In genomic region chr13:114025432-114026127, GRCh38 we compare ENCODE assay signal across 9 cellular contexts. TPM values are rescaled to one million over a fixed set of nuclear protein-coding genes. Genes with fewer than 3 reads are reported as not detected.
DNase-seq lines count a peak whose midpoint lies in the region; ATAC-seq and TF ChIP-seq lines count a peak whose summit lies in the region.
"Had no signal": no experiment of that assay in that cellular context is flagged by ENCODE, and none has a peak within 500 bp of the region (broad histone marks: within the 10 kb centered on the region; RNA-seq: fewer than 3 reads in every experiment).

No MANE protein-coding gene starts in this region.

- no peaks in the 10 kb centered on the region for H3K36me3 ChIP-seq in colonic mucosa
- H3K36me3 ChIP-seq in naive thymus-derived CD4-positive, alpha-beta T cell (ENCODE audit: control insufficient read depth in 2 of 3, insufficient read depth in 3 of 3, low read length in 3 of 3): peaks cover 26 to 94% (median 68%) of the 10 kb centered on the region in 3 experiments

- DNase-seq in AG09309 (ENCODE audit: low read depth) (no peak), LHCN-M2 (ENCODE audit: low read depth) (peak; percentile 86), colonic mucosa (no peak), SHP77 treated with DMSO at 0.1 percent for 48 hours (lab: John Stamatoyannopoulos, UW) (no peak), OCI-M2 (lab: John Stamatoyannopoulos, UW; ENCODE audit: unreplicated experiment) (no peak), endothelial cell (ENCODE audit: low spot score) (no peak)
- no peak for DNase-seq in naive thymus-derived CD4-positive, alpha-beta T cell

- H3K4me1 Mint-ChIP-seq in naive thymus-derived CD4-positive, alpha-beta T cell: peaks cover under 1 to 8% (median 7%) of the 10 kb centered on the region in 7 donors
- peaks cover 6% of the 10 kb centered on the region for H3K4me1 Mint-ChIP-seq in endothelial cell (ENCODE audit: unreplicated experiment)

- intact Hi-C loops in colonic mucosa (cut with DNase I): no loop called here
- intact Hi-C loops in naive thymus-derived CD4-positive, alpha-beta T cell (cut with micrococcal nuclease): no loop called here

- ATAC-seq in naive thymus-derived CD4-positive, alpha-beta T cell: no peak
- ATAC-seq in GM18858 (IDR thresholded peaks at IDR 0.05; ENCODE audit: unreplicated experiment): no peak

- H3K4me3 ChIP-seq in AG09309 (ENCODE audit: control insufficient read depth, low read depth, low read length) (no peak overlapping the region), colonic mucosa (no peak overlapping the region)
- H3K4me3 ChIP-seq in naive thymus-derived CD4-positive, alpha-beta T cell (ENCODE audit: low read length): no peak overlapping the region

- TF ChIP-seq CTCF in AG09309 (IDR thresholded peaks at IDR 0.05; ENCODE audit: control insufficient read depth, insufficient read depth, low read depth, low read length, missing control alignments): peak; percentile 28
- no peak for TF ChIP-seq CTCF in colonic mucosa (IDR thresholded peaks at IDR 0.05)
- TF ChIP-seq CTCF in endothelial cell (IDR thresholded peaks at IDR 0.05; ENCODE audit: unreplicated experiment): no peak

- POLR2A ChIA-PET in naive thymus-derived CD4-positive, alpha-beta T cell (lab: Charles Lee): interaction anchor here (0.9 kb wide), 1 partner anchor 85 kb away, joined by 3 read pairs; no protein-coding TSS in a partner anchor

- peaks cover 0 to 11% (median 0%) of the 10 kb centered on the region in 11 donors for H3K9me3 Mint-ChIP-seq in naive thymus-derived CD4-positive, alpha-beta T cell
- no peaks in the 10 kb centered on the region for H3K9me3 Mint-ChIP-seq in endothelial cell (ENCODE audit: unreplicated experiment)

- peak overlapping the region in 7 of 9 donors; percentile 23 to 84 (median 68) for H3K27ac Mint-ChIP-seq in naive thymus-derived CD4-positive, alpha-beta T cell
- no peak overlapping the region for H3K27ac Mint-ChIP-seq in endothelial cell (ENCODE audit: unreplicated experiment)

- no peaks in the 10 kb centered on the region for H3K27me3 Mint-ChIP-seq in naive thymus-derived CD4-positive, alpha-beta T cell
- H3K27me3 Mint-ChIP-seq in endothelial cell (ENCODE audit: unreplicated experiment): peaks cover 13% of the 10 kb centered on the region

- H3K36me3 Mint-ChIP-seq in naive thymus-derived CD4-positive, alpha-beta T cell: peaks cover 1 to 31% (median 7%) of the 10 kb centered on the region in 5 donors
- peaks cover 20% of the 10 kb centered on the region for H3K36me3 Mint-ChIP-seq in endothelial cell (ENCODE audit: low read depth, unreplicated experiment)

- H3K4me3 Mint-ChIP-seq in naive thymus-derived CD4-positive, alpha-beta T cell: no peak overlapping the region
- no peak overlapping the region for H3K4me3 Mint-ChIP-seq in endothelial cell (ENCODE audit: unreplicated experiment)

- peak overlapping the region; percentile 1 for H3K27ac ChIP-seq in colonic mucosa
- no peak overlapping the region for H3K27ac ChIP-seq in naive thymus-derived CD4-positive, alpha-beta T cell (ENCODE audit: low read depth, low read length)

- no peaks in the 10 kb centered on the region for H3K9me3 ChIP-seq in colonic mucosa
- H3K9me3 ChIP-seq in naive thymus-derived CD4-positive, alpha-beta T cell (ENCODE audit: control insufficient read depth in 2 of 3, low read length in 3 of 3): no peaks in the 10 kb centered on the region

- H3K9ac ChIP-seq in colonic mucosa (ENCODE audit: low read depth in 2 of 2, low read length in 2 of 2): peak overlapping the region; percentile 2 to 50

- CTCF ChIA-PET in naive thymus-derived CD4-positive, alpha-beta T cell (lab: Charles Lee): interaction anchor here (0.6 kb wide), 1 partner anchor 187 kb away, joined by 3 read pairs; no protein-coding TSS in a partner anchor

- H3K4me1 ChIP-seq in colonic mucosa: no peaks in the 10 kb centered on the region
- no peaks in the 10 kb centered on the region for H3K4me1 ChIP-seq in naive thymus-derived CD4-positive, alpha-beta T cell (ENCODE audit: control insufficient read depth in 2 of 2, insufficient read depth in 2 of 2, low read length in 2 of 2)

- no peaks in the 10 kb centered on the region for H3K27me3 ChIP-seq in colonic mucosa
- H3K27me3 ChIP-seq in naive thymus-derived CD4-positive, alpha-beta T cell (ENCODE audit: control insufficient read depth in 2 of 2, insufficient read depth in 2 of 2, low read length in 2 of 2): no peaks in the 10 kb centered on the region

RNA-seq across cellular contexts. Expression of gene C13orf46, which starts 51.7 kb away (rescaled TPM):
- 0.11 and 0.13 TPM in 2 replicates for total RNA-seq in LHCN-M2 (2014; rRNA removed)
- 0.97 TPM for polyA plus RNA-seq in LHCN-M2 (2012)
- total RNA-seq in colonic mucosa: under 1 TPM; 0.24 to 0.44 TPM
- 10 to 100 TPM in 4 of 5 experiments, 1 to 10 TPM in 1; 8.0 to 27.0 (median 19.1) TPM for total RNA-seq in naive thymus-derived CD4-positive, alpha-beta T cell
- polyA plus RNA-seq in naive thymus-derived CD4-positive, alpha-beta T cell: 1 to 10 TPM; 1.3 to 1.4 TPM
- total RNA-seq in endothelial cell (ENCODE audit: unreplicated experiment): 1.5 TPM
- total RNA-seq: Daoy had no signal
